Comparison of ENCODE assay signal across 8 cellular contexts in genomic region chr11:93784935-93785360, GRCh38. TPM values are rescaled to one million over a fixed set of nuclear protein-coding genes. Genes with fewer than 3 reads are reported as not detected.
DNase-seq lines count a peak whose midpoint lies in the region; ATAC-seq and TF ChIP-seq lines count a peak whose summit lies in the region.

No MANE protein-coding gene starts in this region.

- DNase-seq in foreskin keratinocyte (no peak), progenitor cell of endocrine pancreas (ENCODE audit: low spot score, unreplicated experiment) (no peak), NCI-H187 treated with DMSO at 0.1 percent for 48 hours (lab: John Stamatoyannopoulos, UW) (no peak)
- DNase-seq in activated CD4-positive, CD25-positive, alpha-beta regulatory T cell treated with anti-CD3 and anti-CD28 coated beads, Interleukin-2, amount 50 U/mL, for 72 hours, result no peak

- no peaks in the 10 kb centered on the region for H3K27me3 ChIP-seq in BLaER1
- no peaks in the 10 kb centered on the region for H3K27me3 ChIP-seq in foreskin keratinocyte

- peaks cover 35% of the 10 kb centered on the region for H3K4me1 ChIP-seq in BLaER1
- peaks cover 18% of the 10 kb centered on the region for H3K4me1 ChIP-seq in foreskin keratinocyte

- H3K4me2 ChIP-seq in BLaER1, result peak overlapping the region; percentile 95

- peaks cover 56% of the 10 kb centered on the region for H4K20me1 ChIP-seq in BLaER1

- no peaks in the 10 kb centered on the region for H3K9me3 Mint-ChIP-seq in progenitor cell of endocrine pancreas (ENCODE audit: low read depth)

- ATAC-seq in GM18909 (IDR thresholded peaks at IDR 0.05; ENCODE audit: poor library complexity, unreplicated experiment), result peak; percentile 30
- peak; percentile 24 for ATAC-seq in HG03097 (IDR thresholded peaks at IDR 0.05; ENCODE audit: low FRiP score, unreplicated experiment)
- peak; percentile 5 for ATAC-seq in SK-N-SH treated with all-trans-retinoic acid at 6 μM for 48 hours
- ATAC-seq in foreskin keratinocyte, result peak; percentile 6

- H3K9ac ChIP-seq in BLaER1, result peak overlapping the region; percentile 99

- no peaks in the 10 kb centered on the region for H3K27me3 Mint-ChIP-seq in progenitor cell of endocrine pancreas

- peak overlapping the region; percentile 99 for H3K4me3 Mint-ChIP-seq in progenitor cell of endocrine pancreas (ENCODE audit: low read depth)

- H3K4me1 Mint-ChIP-seq in progenitor cell of endocrine pancreas (ENCODE audit: low read depth), result peaks cover 31% of the 10 kb centered on the region

- H3K27ac Mint-ChIP-seq in progenitor cell of endocrine pancreas, result peak overlapping the region; percentile 99

- H3K4me3 ChIP-seq in BLaER1, result peak overlapping the region; percentile 87

- H3K36me3 ChIP-seq in BLaER1, result peaks cover 34% of the 10 kb centered on the region

- peaks cover 5% of the 10 kb centered on the region for H3K36me3 Mint-ChIP-seq in progenitor cell of endocrine pancreas (ENCODE audit: insufficient read depth)

- H3K9me3 ChIP-seq in BLaER1, result no peaks in the 10 kb centered on the region

- TF ChIP-seq CTCF in foreskin keratinocyte (conservative IDR thresholded peaks at IDR 0.05) (no peak), progenitor cell of endocrine pancreas (IDR thresholded peaks at IDR 0.05; ENCODE audit: unreplicated experiment) (no peak)

- H3K27ac ChIP-seq in BLaER1, result peak overlapping the region; percentile 98
- peak overlapping the region; percentile 46 for H3K27ac ChIP-seq in foreskin keratinocyte

TF ChIP-seq in SK-N-SH treated with all-trans-retinoic acid at 6 μM for 48 hours, 23 proteins besides CTCF, POLR2A, EP300 and RAD21:
- TF ChIP-seq ZFP30 (CRISPR knock-in tag; IDR thresholded peaks at IDR 0.05) (no peak), PPARA (CRISPR knock-in tag; IDR thresholded peaks at IDR 0.05; ENCODE audit: borderline replicate concordance) (no peak), TOX (CRISPR knock-in tag; IDR thresholded peaks at IDR 0.05; ENCODE audit: borderline replicate concordance) (no peak), PATZ1 (CRISPR knock-in tag; IDR thresholded peaks at IDR 0.05; ENCODE audit: borderline replicate concordance) (no peak), SNAI2 (CRISPR knock-in tag; IDR thresholded peaks at IDR 0.05) (no peak), ZNF565 (CRISPR knock-in tag; conservative IDR thresholded peaks at IDR 0.05; ENCODE audit: low read depth) (no peak), ZC3H10 (CRISPR knock-in tag; IDR thresholded peaks at IDR 0.05) (no peak), ESRRG (CRISPR knock-in tag; IDR thresholded peaks at IDR 0.05) (no peak), ZNF8 (CRISPR knock-in tag; IDR thresholded peaks at IDR 0.05) (no peak), ISL1 (CRISPR knock-in tag; IDR thresholded peaks at IDR 0.05) (no peak), CSDC2 (CRISPR knock-in tag; IDR thresholded peaks at IDR 0.05) (no peak), ZFP3 (CRISPR knock-in tag; IDR thresholded peaks at IDR 0.05) (no peak), OSR1 (CRISPR knock-in tag; IDR thresholded peaks at IDR 0.05) (no peak), BACH2 (CRISPR knock-in tag; IDR thresholded peaks at IDR 0.05; ENCODE audit: borderline replicate concordance) (no peak), GLIS3 (CRISPR knock-in tag; IDR thresholded peaks at IDR 0.05) (no peak)

RNA-seq across cellular contexts. Expression of gene MED17, which starts 0.9 kb away (rescaled TPM):
- total RNA-seq in foreskin keratinocyte, result 29.0 and 29.3 TPM in 2 replicates
- polyA plus RNA-seq in foreskin keratinocyte, result 13.9 and 16.6 TPM in 2 replicates
- 55.7 and 57.8 TPM in 2 replicates for total RNA-seq in progenitor cell of endocrine pancreas

RNA-seq across cellular contexts. Expression of gene C11orf54, which starts 43.5 kb away (rescaled TPM):
- 4.4 and 5.7 TPM in 2 replicates for total RNA-seq in foreskin keratinocyte
- 2.7 and 3.0 TPM in 2 replicates for polyA plus RNA-seq in foreskin keratinocyte
- 48.8 and 50.0 TPM in 2 replicates for total RNA-seq in progenitor cell of endocrine pancreas

RNA-seq across cellular contexts. Expression of gene TAF1D, which starts 43.7 kb away (rescaled TPM):
- total RNA-seq in foreskin keratinocyte (142 and 148 TPM in 2 replicates), progenitor cell of endocrine pancreas (146 and 149 TPM in 2 replicates)
- 115 and 131 TPM in 2 replicates for polyA plus RNA-seq in foreskin keratinocyte
